In genomic region chr2:21422050-21422449, GRCh38 we compare ENCODE assay signal across 1 cellular context.
TF ChIP-seq lines count a peak whose summit lies in the region.

No MANE protein-coding gene starts in this region.

TF ChIP-seq in HCT116, 20 proteins besides CTCF, POLR2A, EP300 and RAD21 (continued from another document):
- TF ChIP-seq FOSL1 (IDR thresholded peaks at IDR 0.05; ENCODE audit: low read depth) (no peak), TCF7L2 (IDR thresholded peaks at IDR 0.05; ENCODE audit: borderline replicate concordance, extremely low read depth, insufficient read depth, insufficient read length) (no peak), ZFX (IDR thresholded peaks at IDR 0.05) (no peak), SRF (IDR thresholded peaks at IDR 0.05; ENCODE audit: low read depth) (no peak), JUND (IDR thresholded peaks at IDR 0.05) (no peak), ATF3 (IDR thresholded peaks at IDR 0.05) (no peak)
